23 cellular contexts compared by ENCODE assay signal in genomic region chr12:101856030-101856429, GRCh38. TPM values are rescaled to one million over a fixed set of nuclear protein-coding genes. Genes with fewer than 3 reads are reported as not detected.
DNase-seq lines count a peak whose midpoint lies in the region; ATAC-seq, FAIRE-seq and TF ChIP-seq lines count a peak whose summit lies in the region.
"Had no signal": no experiment of that assay in that cellular context is flagged by ENCODE, and none has a peak within 500 bp of the region (broad histone marks: within the 10 kb centered on the region; RNA-seq: fewer than 3 reads in every experiment).

No MANE protein-coding gene starts in this region.

- H3K9me2 ChIP-seq in Loucy (replicated peaks; ENCODE audit: low read depth, low read length), result no peaks in the 10 kb centered on the region

- H3K27me3 Mint-ChIP-seq in stimulated activated memory B cell treated with anti-CD40 and anti-IgM and Interleukin-4, amounts not matched to agents 10 μg/mL and 1 μg/mL and 100 μg/mL, for 72 hours, result no peaks in the 10 kb centered on the region

- peaks cover 11% of the 10 kb centered on the region; the same call in 1 of the 2 replicates for H3F3A ChIP-seq in Loucy (ENCODE audit: low read depth)

- H3K79me2 ChIP-seq in Loucy (ENCODE audit: insufficient read depth, low read length), result no peaks in the 10 kb centered on the region

- H3K36me3 ChIP-seq in Loucy (ENCODE audit: insufficient read depth, low read length), result no peaks in the 10 kb centered on the region
- no peaks in the 10 kb centered on the region for H3K36me3 ChIP-seq in right atrium auricular region
- H3K36me3 ChIP-seq: left ventricle myocardium inferior, thyroid gland had no signal

- H3K9me3 Mint-ChIP-seq in stimulated activated memory B cell treated with anti-CD40 and anti-IgM and Interleukin-4, amounts not matched to agents 10 μg/mL and 1 μg/mL and 100 μg/mL, for 72 hours, result no peaks in the 10 kb centered on the region
- H3K9me3 Mint-ChIP-seq: activated naive CD4-positive, alpha-beta T cell treated with anti-CD3 and anti-CD28 coated beads for 36 hours; activated T-cell treated with anti-CD3 and anti-CD28 coated beads, Interleukin-2, amount 50 U/mL, for 4 hours had no signal

- no peak for ATAC-seq in stimulated activated memory B cell treated with anti-CD40 and anti-IgM and Interleukin-4, amounts not matched to agents 10 μg/mL and 1 μg/mL and 100 μg/mL, for 72 hours
- ATAC-seq: activated T-cell treated with anti-CD3 and anti-CD28 coated beads, Interleukin-2, amount 50 U/mL, for 4 hours had no signal

- peak; percentile 44 for FAIRE-seq in GM12892 (lab: Jason Lieb, UNC)
- FAIRE-seq: H54 had no signal

- H3K4me1 ChIP-seq in Loucy (ENCODE audit: insufficient read depth, low read length, poor library complexity, severe bottlenecking) (peaks cover 24% of the 10 kb centered on the region), right atrium auricular region (peaks cover 0 to 4% of the 10 kb centered on the region in 2 donors)
- H3K4me1 ChIP-seq: left ventricle myocardium inferior, thyroid gland had no signal

- no peaks in the 10 kb centered on the region for H3K27me3 ChIP-seq in Loucy (ENCODE audit: insufficient read depth, low read length, poor library complexity, severe bottlenecking)
- no peaks in the 10 kb centered on the region for H3K27me3 ChIP-seq in right atrium auricular region
- H3K27me3 ChIP-seq: thyroid gland had no signal

- H3K27ac ChIP-seq in epithelial cell of prostate (peak overlapping the region; percentile 37), right atrium auricular region (no peak overlapping the region)
- H3K27ac ChIP-seq: thyroid gland had no signal

- H3K36me3 Mint-ChIP-seq in stimulated activated memory B cell treated with anti-CD40 and anti-IgM and Interleukin-4, amounts not matched to agents 10 μg/mL and 1 μg/mL and 100 μg/mL, for 72 hours, result no peaks in the 10 kb centered on the region

- H3K4me3 ChIP-seq in Loucy (ENCODE audit: low read length, poor library complexity, severe bottlenecking) (no peak overlapping the region), right atrium auricular region (no peak overlapping the region)
- H3K4me3 ChIP-seq: left ventricle myocardium inferior, mucosa of descending colon, thyroid gland had no signal

- TF ChIP-seq CTCF in Loucy (conservative IDR thresholded peaks at IDR 0.05; ENCODE audit: low read length) (no peak), right atrium auricular region (IDR thresholded peaks at IDR 0.05) (no peak)

- no peaks in the 10 kb centered on the region for H4K20me1 ChIP-seq in Loucy (ENCODE audit: insufficient read depth, low read length, poor library complexity, severe bottlenecking)

- H3K9me3 ChIP-seq in Loucy (ENCODE audit: insufficient read depth, low read depth, low read length) (no peaks in the 10 kb centered on the region), right atrium auricular region (no peaks in the 10 kb centered on the region)
- H3K9me3 ChIP-seq: left ventricle myocardium inferior, mucosa of descending colon, thyroid gland had no signal

- peak overlapping the region; percentile 64 for H3K9ac ChIP-seq in Loucy (ENCODE audit: low read depth, low read length, poor library complexity, severe bottlenecking)

- TF ChIP-seq POLR2A in GM12892 (IDR thresholded peaks at IDR 0.05; ENCODE audit: low read depth, low read length), result no peak

- peak overlapping the region; percentile 66; the same call in 1 of the 2 replicates for H2AFZ ChIP-seq in Loucy (ENCODE audit: low read length)

- peak overlapping the region; percentile 70 for H3K27ac Mint-ChIP-seq in stimulated activated memory B cell treated with anti-CD40 and anti-IgM and Interleukin-4, amounts not matched to agents 10 μg/mL and 1 μg/mL and 100 μg/mL, for 72 hours
- H3K27ac Mint-ChIP-seq: activated naive CD4-positive, alpha-beta T cell treated with anti-CD3 and anti-CD28 coated beads for 36 hours; T-helper 1 cell treated with Interleukin-12 subunit alpha and Interleukin-12 subunit beta and Interleukin-4 antibody, amounts not matched to agents 30 μg/mL and 1 μg/mL, for 36 hours had no signal

- DNase-seq in GM12892 (ENCODE audit: insufficient read length), result no peak
- DNase-seq in epithelial cell of prostate (ENCODE audit: low read depth, low spot score), result no peak
- DNase-seq in T-helper 2 cell, result no peak
- DNase-seq in stimulated activated CD4-positive, alpha-beta T cell treated with anti-CD3 and anti-CD28 coated beads, Interleukin-15, amount 100 ng/mL, for 24 hours, result no peak
- DNase-seq in right atrium auricular region (ENCODE audit: low spot score), result no peak
- DNase-seq: activated CD4-positive, alpha-beta T cell treated with anti-CD3 and anti-CD28 coated beads, Interleukin-2, amount 50 U/mL, for 48 hours; activated naive CD4-positive, alpha-beta T cell treated with anti-CD3 and anti-CD28 coated beads for 36 hours; activated T-cell treated with anti-CD3 and anti-CD28 coated beads, Interleukin-2, amount 50 U/mL, for 4 hours; AML-193; Calu3; caudate nucleus; glutamatergic neuron; left ventricle myocardium inferior; mucosa of descending colon; NCI-H1048; NCI-H2029 treated with DMSO at 0.1 percent for 48 hours; Right ventricle myocardium superior; stimulated activated naive CD4-positive, alpha-beta T cell; thyroid gland had no signal

- peaks cover 35% of the 10 kb centered on the region for H3K4me1 Mint-ChIP-seq in stimulated activated memory B cell treated with anti-CD40 and anti-IgM and Interleukin-4, amounts not matched to agents 10 μg/mL and 1 μg/mL and 100 μg/mL, for 72 hours

- no peak overlapping the region for H3K4me3 Mint-ChIP-seq in stimulated activated memory B cell treated with anti-CD40 and anti-IgM and Interleukin-4, amounts not matched to agents 10 μg/mL and 1 μg/mL and 100 μg/mL, for 72 hours
- H3K4me3 Mint-ChIP-seq: activated naive CD4-positive, alpha-beta T cell treated with anti-CD3 and anti-CD28 coated beads for 36 hours; activated T-cell treated with anti-CD3 and anti-CD28 coated beads, Interleukin-2, amount 50 U/mL, for 4 hours; T-helper 1 cell treated with Interleukin-12 subunit alpha and Interleukin-12 subunit beta and Interleukin-4 antibody, amounts not matched to agents 30 μg/mL and 1 μg/mL, for 36 hours had no signal

- H3K4me2 ChIP-seq in Loucy (ENCODE audit: low read depth, low read length, poor library complexity, severe bottlenecking), result peak overlapping the region; percentile 64

RNA-seq across cellular contexts. Expression of gene DRAM1, which starts 21.4 kb away (rescaled TPM):
- polyA plus RNA-seq in GM12892 (2012; ENCODE audit: missing spikeins), result 31.5 TPM
- 10 to 100 TPM in 1 of 2 donors, 1 to 10 TPM in 1; 3.9 to 12.7 TPM for total RNA-seq in right atrium auricular region

RNA-seq across cellular contexts. Expression of gene GNPTAB, which starts 25.3 kb away (rescaled TPM):
- polyA plus RNA-seq in GM12892 (2012; ENCODE audit: missing spikeins), result 23.7 TPM
- total RNA-seq in right atrium auricular region, result 10 to 100 TPM; 25.3 to 32.6 TPM
